ENCODE assay signal across 8 cellular contexts in the genomic region with DNA sequence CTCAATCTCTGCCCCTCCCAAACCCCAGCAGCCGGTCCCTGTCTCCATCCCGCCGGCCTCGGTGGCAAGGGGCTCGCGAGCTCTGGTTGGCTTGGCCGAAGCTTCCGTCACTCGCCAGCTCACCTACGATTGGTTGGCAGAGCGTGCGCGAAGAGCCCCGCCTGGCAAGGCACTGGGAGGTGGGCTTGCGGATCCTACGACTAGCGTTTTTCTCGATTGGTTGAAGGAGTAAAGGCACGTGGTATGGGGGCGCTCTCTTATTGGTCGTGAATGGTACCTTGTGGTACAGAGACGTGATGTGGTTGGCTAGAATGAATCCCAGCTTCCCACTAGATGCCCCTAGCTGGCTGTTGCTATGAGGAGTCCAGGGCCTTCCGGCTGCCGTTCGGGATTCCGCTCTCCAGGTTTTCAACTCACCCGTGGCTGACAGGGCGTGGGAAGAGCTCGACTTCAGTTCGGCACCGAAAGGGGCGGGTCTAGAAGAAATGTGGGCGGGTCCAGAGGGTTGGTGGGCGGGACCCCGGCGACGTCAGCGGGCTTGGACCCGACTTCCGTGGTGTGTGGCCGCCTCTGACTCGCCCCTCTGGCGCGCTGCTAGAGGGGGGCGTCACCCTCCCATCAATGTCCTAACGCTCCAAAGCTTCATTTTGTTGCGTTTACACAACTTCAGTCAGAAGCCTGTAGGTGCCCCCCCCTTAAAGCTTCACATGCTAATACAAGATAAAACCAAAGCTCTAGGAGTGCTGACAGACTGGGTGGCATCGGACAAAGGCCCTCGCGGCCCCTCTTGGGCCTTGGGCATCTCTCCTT. TPM values are rescaled to one million over a fixed set of nuclear protein-coding genes. Genes with fewer than 3 reads are reported as not detected.
DNase-seq lines count a peak whose midpoint lies in the region; ATAC-seq and TF ChIP-seq lines count a peak whose summit lies in the region.

No MANE protein-coding gene starts in this region.

- peak overlapping the region; percentile 96 to 100 (median 100) for H3K27ac ChIP-seq in spleen

- H3K9me3 ChIP-seq in spleen: no peaks in the 10 kb centered on the region

- TF ChIP-seq CTCF in AG10803 (conservative IDR thresholded peaks at IDR 0.05; ENCODE audit: low read length) (no peak), spleen (IDR thresholded peaks at IDR 0.05 in 8 of 11, conservative IDR thresholded peaks at IDR 0.05 in 3 of 11) (peak in 2 of 11 experiments; percentile 13 to 14)

- 0 to 1% (median 0%) methylated on average over 31 to 50 of the region's 50 CpGs for WGBS in spleen, 5 donors

- ATAC-seq in GM19035 (IDR thresholded peaks at IDR 0.05; ENCODE audit: unreplicated experiment): peak; percentile 74
- ATAC-seq in HG03354 (IDR thresholded peaks at IDR 0.05; ENCODE audit: poor library complexity, severe bottlenecking, unreplicated experiment): peak; percentile 83
- peak; percentile 85 to 88 for ATAC-seq in activated CD4-positive, CD25-positive, alpha-beta regulatory T cell treated with anti-CD3 and anti-CD28 coated beads, Interleukin-2, amount 50 U/mL, for 24 hours

- peak; percentile 100 for DNase-seq in AG10803 (ENCODE audit: low read depth)
- peak; percentile 96 to 98 for DNase-seq in NCI-H446 (lab: John Stamatoyannopoulos, UW)
- peak; percentile 100 for DNase-seq in cerebellar cortex (ENCODE audit: low spot score)
- DNase-seq in iris pigment epithelial cell (ENCODE audit: low read depth): peak; percentile 100
- DNase-seq in spleen: peak; percentile 98

- H3K4me3 ChIP-seq in AG10803 (ENCODE audit: low read length): peak overlapping the region; percentile 91
- peak overlapping the region; percentile 59 to 83 (median 68) for H3K4me3 ChIP-seq in spleen

- peaks cover 7 to 62% (median 42%) of the 10 kb centered on the region in 6 donors for H3K4me1 ChIP-seq in spleen

- H3K36me3 ChIP-seq in spleen: no peaks in the 10 kb centered on the region

- intact Hi-C loops in spleen (cut with DNase I; ENCODE audit: low total_unique reads): loop anchor here (10.0 kb wide), 1 partner anchor 222 kb away; no protein-coding TSS in a partner anchor

- peak; percentile 5 to 57 (median 25) for TF ChIP-seq POLR2A in spleen (IDR thresholded peaks at IDR 0.05)

- H3K27me3 ChIP-seq in spleen (replicated peaks in 1 of 7): no peaks in the 10 kb centered on the region

RNA-seq across cellular contexts. Expression of a gene that starts 0.8 kb away (rescaled TPM):
- 10 to 100 TPM; 21.5 to 39.0 (median 32.1) TPM for total RNA-seq in spleen
- polyA plus RNA-seq in spleen: 10 to 100 TPM in 1 of 3 donors, 1 to 10 TPM in 2; 5.2 to 10.5 (median 8.0) TPM

Comparison
In these comparisons a context has a peak if more than half of its experiments do, and no peak if none do; other contexts are left out.
1. Peak in every context shown above with its lines: DNase-seq, ATAC-seq, H3K4me3 ChIP-seq and H3K27ac ChIP-seq.